In the genomic region with DNA sequence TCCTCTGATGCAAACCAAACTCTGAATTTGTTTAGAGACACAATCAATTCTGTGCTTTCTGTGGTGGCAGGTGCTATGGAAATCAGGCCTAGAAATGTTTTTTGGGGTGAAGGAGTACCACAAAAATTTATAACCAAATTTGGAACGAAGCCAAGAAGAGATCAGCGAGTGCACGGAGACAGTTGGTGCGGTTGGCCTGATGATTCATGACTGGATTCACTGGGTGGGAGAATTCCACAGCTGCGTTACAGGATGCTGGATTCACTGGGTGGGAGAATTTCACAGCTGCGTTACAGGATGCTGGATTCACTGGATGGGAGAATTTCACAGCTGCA, we compare ENCODE assay signal across 22 cellular contexts.
"Had no signal": no experiment of that assay in that cellular context is flagged by ENCODE, and none has a peak within 500 bp of the region (broad histone marks: within the 10 kb centered on the region; RNA-seq: fewer than 3 reads in every experiment).

No MANE protein-coding gene starts in this region.

- FAIRE-seq: frontal cortex had no signal

- H3K27ac Mint-ChIP-seq: dendritic cell treated with granulocyte-macrophage colony-stimulating factor and Interleukin-4, amounts not matched to agents 40 ng/mL and 50 ng/mL, for 4 days; immature natural killer cell; memory B cell; naive B cell; natural killer cell treated with Interleukin-12 subunit alpha and Interleukin-12 subunit beta and Interleukin-15 and Interleukin-18, amount 100 ng/mL, for 72 hours; progenitor cell of endocrine pancreas; stimulated activated memory B cell treated with anti-CD40 and anti-IgM and Interleukin-4, amounts not matched to agents 10 μg/mL and 1 μg/mL and 100 μg/mL, for 72 hours; type B pancreatic cell had no signal

- DNase-seq: colonic mucosa; effector memory CD4-positive, alpha-beta T cell; esophagus squamous epithelium; hypothalamus; immature natural killer cell; left ventricle myocardium superior; lower lobe of right lung; naive B cell; stimulated activated CD4-positive, alpha-beta T cell treated with anti-CD3 and anti-CD28 coated beads, Interleukin-2, amount 100 ng/mL, for 24 hours; stimulated activated CD4-positive, alpha-beta T cell treated with anti-CD3 and anti-CD28 coated beads, Interleukin-4, amount 100 ng/mL, for 24 hours; stimulated activated naive CD8-positive, alpha-beta T cell treated with anti-CD3 and anti-CD28 coated beads, Interleukin-15, Interleukin-2, amounts not matched to agents 100 U/mL and 50 U/mL, for 24 hours; substantia nigra; testis; tibial artery had no signal

- H3K4me3 Mint-ChIP-seq: dendritic cell treated with granulocyte-macrophage colony-stimulating factor and Interleukin-4, amounts not matched to agents 40 ng/mL and 50 ng/mL, for 4 days; immature natural killer cell; memory B cell; naive B cell; natural killer cell treated with Interleukin-12 subunit alpha and Interleukin-12 subunit beta and Interleukin-15 and Interleukin-18, amount 100 ng/mL, for 72 hours; neural crest cell; stimulated activated memory B cell treated with anti-CD40 and anti-IgM and Interleukin-4, amounts not matched to agents 10 μg/mL and 1 μg/mL and 100 μg/mL, for 72 hours; type B pancreatic cell had no signal

- H3K4me1 Mint-ChIP-seq: immature natural killer cell; memory B cell; naive B cell; stimulated activated memory B cell treated with anti-CD40 and anti-IgM and Interleukin-4, amounts not matched to agents 10 μg/mL and 1 μg/mL and 100 μg/mL, for 72 hours had no signal

- H3K9me3 Mint-ChIP-seq: dendritic cell treated with granulocyte-macrophage colony-stimulating factor and Interleukin-4, amounts not matched to agents 40 ng/mL and 50 ng/mL, for 4 days; memory B cell; natural killer cell treated with Interleukin-12 subunit alpha and Interleukin-12 subunit beta and Interleukin-15 and Interleukin-18, amount 100 ng/mL, for 72 hours; neural crest cell; stimulated activated memory B cell treated with anti-CD40 and anti-IgM and Interleukin-4, amounts not matched to agents 10 μg/mL and 1 μg/mL and 100 μg/mL, for 72 hours; type B pancreatic cell had no signal

- H3K36me3 Mint-ChIP-seq: immature natural killer cell; memory B cell; naive B cell; natural killer cell treated with Interleukin-12 subunit alpha and Interleukin-12 subunit beta and Interleukin-15 and Interleukin-18, amount 100 ng/mL, for 72 hours; stimulated activated memory B cell treated with anti-CD40 and anti-IgM and Interleukin-4, amounts not matched to agents 10 μg/mL and 1 μg/mL and 100 μg/mL, for 72 hours; type B pancreatic cell had no signal
